12 cellular contexts compared by ENCODE assay signal in genomic region chr7:84232653-84233052, GRCh38. TPM values are rescaled to one million over a fixed set of nuclear protein-coding genes. Genes with fewer than 3 reads are reported as not detected.
DNase-seq lines count a peak whose midpoint lies in the region; TF ChIP-seq lines count a peak whose summit lies in the region.
"Had no signal": no experiment of that assay in that cellular context is flagged by ENCODE, and none has a peak within 500 bp of the region (broad histone marks: within the 10 kb centered on the region; RNA-seq: fewer than 3 reads in every experiment).

No MANE protein-coding gene starts in this region.

- H3K27me3 ChIP-seq in GM23248 (replicated peaks; ENCODE audit: insufficient read depth) (no peaks in the 10 kb centered on the region), SJSA1 (replicated peaks) (no peaks in the 10 kb centered on the region), Peyer's patch (no peaks in the 10 kb centered on the region)

- no peaks in the 10 kb centered on the region for H3K36me3 ChIP-seq in GM23248 (ENCODE audit: low read depth)
- H3K36me3 ChIP-seq in SJSA1, result no peaks in the 10 kb centered on the region
- no peaks in the 10 kb centered on the region for H3K36me3 ChIP-seq in Peyer's patch

- H3K9me3 ChIP-seq in GM23248 (ENCODE audit: low read depth), result no peaks in the 10 kb centered on the region
- H3K9me3 ChIP-seq in SJSA1 (replicated peaks), result no peaks in the 10 kb centered on the region
- H3K9me3 ChIP-seq in Peyer's patch, result no peaks in the 10 kb centered on the region

- H3K9me2 ChIP-seq in GM23248 (ENCODE audit: insufficient read depth), result no peaks in the 10 kb centered on the region

- TF ChIP-seq CTCF in fibroblast of mammary gland (conservative IDR thresholded peaks at IDR 0.05; ENCODE audit: control insufficient read depth, insufficient read depth, low read depth, low read length) (peak; percentile 40), Peyer's patch (IDR thresholded peaks at IDR 0.05) (peak in 1 of 6 experiments; percentile 7)

- H3K79me2 ChIP-seq in GM23248 (ENCODE audit: insufficient read depth), result no peaks in the 10 kb centered on the region
- H3K79me2 ChIP-seq: parathyroid adenoma had no signal

- no peak overlapping the region for H3K9ac ChIP-seq in GM23248
- H3K9ac ChIP-seq: parathyroid adenoma had no signal

- DNase-seq in GM23248 (peak; percentile 62), SJSA1 (ENCODE audit: low read depth in 1 of 2, low spot score in 2 of 2) (peak in 1 of 2 experiments; percentile 53), fibroblast of mammary gland (ENCODE audit: low read depth) (peak; percentile 76), skeletal muscle cell (ENCODE audit: low read depth) (peak; percentile 78), Peyer's patch (no peak), midbrain (lab: John Stamatoyannopoulos, UW) (no peak), NCI-H2196 (lab: John Stamatoyannopoulos, UW; ENCODE audit: unreplicated experiment) (no peak)
- DNase-seq: activated CD4-positive, CD25-positive, alpha-beta regulatory T cell treated with anti-CD3 and anti-CD28 coated beads, Interleukin-2, amount 50 U/mL, for 72 hours; DMS153; left ventricle myocardium superior; MM.1S had no signal

- H3K27ac ChIP-seq in GM23248, result peak overlapping the region; percentile 14
- peak overlapping the region; percentile 37; the same call in 1 of the 2 replicates for H3K27ac ChIP-seq in SJSA1
- no peak overlapping the region for H3K27ac ChIP-seq in Peyer's patch
- H3K27ac ChIP-seq: parathyroid adenoma had no signal

- no peak for TF ChIP-seq POLR2A in Peyer's patch (IDR thresholded peaks at IDR 0.05)

- H3K4me1 ChIP-seq in GM23248 (ENCODE audit: insufficient read depth) (peaks cover 40% of the 10 kb centered on the region), SJSA1 (replicated peaks) (peaks cover 40% of the 10 kb centered on the region), Peyer's patch (no peaks in the 10 kb centered on the region)
- H3K4me1 ChIP-seq: parathyroid adenoma had no signal

- H3K4me3 ChIP-seq in GM23248, result no peak overlapping the region
- H3K4me3 ChIP-seq in SJSA1, result no peak overlapping the region
- no peak overlapping the region for H3K4me3 ChIP-seq in fibroblast of mammary gland (ENCODE audit: control insufficient read depth, low read depth, low read length)
- no peak overlapping the region for H3K4me3 ChIP-seq in skeletal muscle cell (ENCODE audit: low read depth, low read length)
- no peak overlapping the region for H3K4me3 ChIP-seq in Peyer's patch

- H4K20me1 ChIP-seq in GM23248 (ENCODE audit: insufficient read depth), result no peaks in the 10 kb centered on the region

- 0 to 18% methylated on average over 1 of the region's 1 CpG for WGBS in GM23248 (ENCODE audit: low coverage in 1 of 2, low lambda C conversion rate in 2 of 2, missing lambda C conversion rate in 2 of 2), 2 experiments

- H3K4me2 ChIP-seq in GM23248 (ENCODE audit: unreplicated experiment), result peak overlapping the region; percentile 16

- peaks cover 41% of the 10 kb centered on the region for H3F3A ChIP-seq in GM23248 (ENCODE audit: insufficient read depth)

- H2AFZ ChIP-seq in GM23248, result no peak overlapping the region
- H2AFZ ChIP-seq: parathyroid adenoma had no signal

- in situ Hi-C loops in GM23248 (cut with MboI), result no loop called here

RNA-seq across cellular contexts. Expression of gene SEMA3A, which starts 38.1 kb away (rescaled TPM):
- 36.5 and 48.4 TPM in 2 replicates for total RNA-seq in GM23248 (2014; rRNA removed; shearing (Covaris generic))
- 24.5 and 25.3 TPM in 2 replicates for polyA plus RNA-seq in GM23248 (2016; fragmentation: Nextera tagmentation; extraction: Ambion mirVana)
- total RNA-seq in SJSA1 (2014; rRNA removed; shearing (Covaris generic)), result 17.6 and 29.2 TPM in 2 replicates
- 10 to 100 TPM in 1 of 4 donors, 1 to 10 TPM in 3; 1.3 to 12.4 (median 3.8) TPM for total RNA-seq in Peyer's patch

Comparison
In these comparisons a context has a peak if more than half of its experiments do, and no peak if none do; other contexts are left out.
1. DNase-seq: peak in GM23248 (single experiment), fibroblast of mammary gland (single experiment) and skeletal muscle cell (single experiment); none in Peyer's patch (0 of 3), midbrain (single experiment) and NCI-H2196 (single experiment).
2. H3K27ac ChIP-seq: peak in GM23248 (single experiment) and SJSA1 (single experiment); none in Peyer's patch (0 of 4).